In genomic region chr2:38737925-38738324, GRCh38 we compare ENCODE assay signal across 17 cellular contexts. TPM values are rescaled to one million over a fixed set of nuclear protein-coding genes. Genes with fewer than 3 reads are reported as not detected.
DNase-seq lines count a peak whose midpoint lies in the region; ATAC-seq and TF ChIP-seq lines count a peak whose summit lies in the region.
"Had no signal": no experiment of that assay in that cellular context is flagged by ENCODE, and none has a peak within 500 bp of the region (broad histone marks: within the 10 kb centered on the region; RNA-seq: fewer than 3 reads in every experiment).

No MANE protein-coding gene starts in this region.

- WGBS in adrenal gland, 4 donors: 87 to 92% (median 90%) methylated on average over 3 of the region's 3 CpGs
- 76 to 86% methylated on average over 3 of the region's 3 CpGs for WGBS in testis, 2 donors

- TF ChIP-seq CTCF in adrenal gland (IDR thresholded peaks at IDR 0.05) (no peak), testis (IDR thresholded peaks at IDR 0.05) (no peak)

- H3K27ac Mint-ChIP-seq in activated T-cell treated with anti-CD3 and anti-CD28 coated beads, Interleukin-2, amount 50 U/mL, for 72 hours: peak overlapping the region; percentile 87

- peaks cover 10 to 30% of the 10 kb centered on the region in 2 donors for H3K36me3 Mint-ChIP-seq in activated T-cell treated with anti-CD3 and anti-CD28 coated beads, Interleukin-2, amount 50 U/mL, for 72 hours (ENCODE audit: insufficient read depth in 2 of 2)

- H3K4me1 Mint-ChIP-seq in activated T-cell treated with anti-CD3 and anti-CD28 coated beads, Interleukin-2, amount 50 U/mL, for 72 hours (ENCODE audit: low read depth): peaks cover 16% of the 10 kb centered on the region

- H3K27me3 ChIP-seq in adrenal gland: no peaks in the 10 kb centered on the region
- H3K27me3 ChIP-seq in testis: no peaks in the 10 kb centered on the region
- H3K27me3 ChIP-seq: foreskin keratinocyte had no signal

- no peak overlapping the region for H3K4me3 Mint-ChIP-seq in activated T-cell treated with anti-CD3 and anti-CD28 coated beads, Interleukin-2, amount 50 U/mL, for 72 hours
- H3K4me3 Mint-ChIP-seq: nephron had no signal

- H3K9me3 ChIP-seq in adrenal gland (replicated peaks in 1 of 3) (no peaks in the 10 kb centered on the region), testis (no peaks in the 10 kb centered on the region)

- no peak for DNase-seq in activated T-cell treated with anti-CD3 and anti-CD28 coated beads, Interleukin-2, amount 50 U/mL, for 72 hours
- no peak for DNase-seq in activated T-cell treated with anti-CD3 and anti-CD28 coated beads, Interleukin-2, amount 50 U/mL, for 48 hours
- DNase-seq in adrenal gland (peak in 3 of 7 donors; percentile 15 to 43 (median 17)), mesenteric fat pad (ENCODE audit: low spot score) (peak; percentile 86), testis (no peak), UCSD-AML1 (lab: John Stamatoyannopoulos, UW; ENCODE audit: unreplicated experiment) (no peak)
- DNase-seq: Calu3; effector CD4-positive, alpha-beta T cell; foreskin keratinocyte; NK-92 treated with Interleukin-12 subunit alpha and Interleukin-12 subunit beta, amount 100 ng/mL, for 24 hours; SIG-M5 had no signal

- TF ChIP-seq POLR2A in adrenal gland (IDR thresholded peaks at IDR 0.05) (no peak), testis (IDR thresholded peaks at IDR 0.05) (no peak)

- H3K4me3 ChIP-seq in adrenal gland (no peak overlapping the region), testis (no peak overlapping the region)
- H3K4me3 ChIP-seq: A549, skin epidermis had no signal

- peak in 1 of 2 donors; percentile 2 for ATAC-seq in activated T-cell treated with anti-CD3 and anti-CD28 coated beads, Interleukin-2, amount 50 U/mL, for 72 hours (replicated peaks in 1 of 2)
- ATAC-seq in GM21825 (IDR thresholded peaks at IDR 0.05; ENCODE audit: unreplicated experiment) (no peak), GM18907 (IDR thresholded peaks at IDR 0.05; ENCODE audit: unreplicated experiment) (no peak)
- ATAC-seq: A549, foreskin keratinocyte, HCT116 had no signal

- intact Hi-C loops in adrenal gland (cut with DNase I) (loop anchor here (5.0 to 10.0 kb wide), 3 partner anchors 156 to 423 kb away; no protein-coding TSS in a partner anchor), testis (cut with DNase I; ENCODE audit: low total_unique reads) (loop anchor here (10.0 kb wide), 1 partner anchor 153 kb away; no protein-coding TSS in a partner anchor)

- H3K4me1 ChIP-seq in adrenal gland (replicated peaks in 1 of 2): peaks cover 17 to 27% of the 10 kb centered on the region in 2 donors
- H3K4me1 ChIP-seq in testis: peaks cover 15% of the 10 kb centered on the region
- H3K4me1 ChIP-seq: A549, foreskin keratinocyte had no signal

- H3K36me3 ChIP-seq in adrenal gland (replicated peaks in 1 of 2) (peaks cover 0 to 13% of the 10 kb centered on the region in 2 donors), testis (ENCODE audit: low read depth, missing control alignments) (no peaks in the 10 kb centered on the region)

- no peaks in the 10 kb centered on the region for H3K27me3 Mint-ChIP-seq in activated T-cell treated with anti-CD3 and anti-CD28 coated beads, Interleukin-2, amount 50 U/mL, for 72 hours (ENCODE audit: low read depth)

- H3K9me3 Mint-ChIP-seq in activated T-cell treated with anti-CD3 and anti-CD28 coated beads, Interleukin-2, amount 50 U/mL, for 72 hours: peaks cover 0 to 2% of the 10 kb centered on the region in 2 donors

- peak overlapping the region in 4 of 5 donors; percentile 0 to 85 (median 44) for H3K27ac ChIP-seq in adrenal gland
- peak overlapping the region; percentile 67 to 76 for H3K27ac ChIP-seq in testis
- H3K27ac ChIP-seq: A549, foreskin keratinocyte had no signal

RNA-seq across cellular contexts. Expression of gene SRSF7, which starts 13.2 kb away (rescaled TPM):
- total RNA-seq in activated T-cell treated with anti-CD3 and anti-CD28 coated beads, Interleukin-2, amount 50 U/mL, for 72 hours: 100 to 1,000 TPM; 258 to 264 TPM
- total RNA-seq in adrenal gland (100 to 1,000 TPM in 2 of 8 donors, 10 to 100 TPM in 6; 39.8 to 153 (median 82.6) TPM), mesenteric fat pad (151 TPM), testis (100 to 1,000 TPM; 104 to 114 TPM)
- polyA plus RNA-seq in adrenal gland (100 to 1,000 TPM; 125 to 248 (median 146) TPM), testis (ENCODE audit: insufficient read depth, low read depth, low replicate concordance) (169 TPM)

RNA-seq across cellular contexts. Expression of gene GEMIN6, which starts 40.1 kb away (rescaled TPM):
- 10 to 100 TPM in 1 of 2 donors, 1 to 10 TPM in 1; 9.9 to 14.3 TPM for total RNA-seq in activated T-cell treated with anti-CD3 and anti-CD28 coated beads, Interleukin-2, amount 50 U/mL, for 72 hours
- total RNA-seq in adrenal gland: 10 to 100 TPM in 6 of 8 donors, 1 to 10 TPM in 2; 8.8 to 19.5 (median 12.4) TPM
- polyA plus RNA-seq in adrenal gland: 10 to 100 TPM; 24.5 to 25.7 (median 25.1) TPM
- total RNA-seq in mesenteric fat pad: 11.5 TPM
- total RNA-seq in testis: 10 to 100 TPM; 11.6 to 16.4 TPM
- polyA plus RNA-seq in testis (ENCODE audit: insufficient read depth, low read depth, low replicate concordance): 43.0 TPM
